ENCODE assay signal across 19 cellular contexts in the genomic region with DNA sequence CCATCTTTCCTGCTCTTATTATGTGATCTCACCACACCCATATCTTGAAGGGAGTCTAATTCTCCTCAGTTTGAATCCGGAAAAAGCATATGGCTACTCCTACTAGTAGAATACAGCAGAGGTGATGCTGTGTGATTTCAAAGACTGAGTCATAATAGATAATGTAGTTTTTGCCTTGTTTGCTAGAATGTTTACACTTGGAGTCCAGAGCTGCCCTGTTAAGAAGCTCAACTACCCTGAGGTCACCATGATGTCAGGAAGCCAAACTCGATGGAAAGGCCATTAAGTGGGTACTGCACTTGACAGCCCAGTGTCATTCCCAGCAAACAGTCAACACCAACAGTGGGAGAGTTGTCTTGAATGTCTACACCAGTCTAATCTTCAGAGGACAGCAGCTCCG. TPM values are rescaled to one million over a fixed set of nuclear protein-coding genes. Genes with fewer than 3 reads are reported as not detected.
DNase-seq lines count a peak whose midpoint lies in the region; ATAC-seq, FAIRE-seq and TF ChIP-seq lines count a peak whose summit lies in the region.
"Had no signal": no experiment of that assay in that cellular context is flagged by ENCODE, and none has a peak within 500 bp of the region (broad histone marks: within the 10 kb centered on the region; RNA-seq: fewer than 3 reads in every experiment).

No MANE protein-coding gene starts in this region.

- DNase-seq in IMR-90 (peak; percentile 51), K562 (ENCODE audit: extremely low read depth in 1 of 4, low spot score in 3 of 4) (peak in 1 of 4 experiments; percentile 19), mesenchymal stem cell (peak; percentile 54), tibial nerve (ENCODE audit: low spot score in 2 of 2) (no peak), Peyer's patch (no peak), PC-9 (no peak), HTR-8/SVneo (ENCODE audit: insufficient read length, low spot score) (no peak)
- DNase-seq: ACHN; CD4-positive, CD25-positive, alpha-beta regulatory T cell; DMS79; GM23248 had no signal

- TF ChIP-seq POLR2A in IMR-90 (IDR thresholded peaks at IDR 0.05; ENCODE audit: low read depth, low read length): no peak
- TF ChIP-seq POLR2A in K562 (conservative IDR thresholded peaks at IDR 0.05): no peak
- TF ChIP-seq POLR2A in tibial nerve (IDR thresholded peaks at IDR 0.05): no peak
- TF ChIP-seq POLR2A in Peyer's patch (IDR thresholded peaks at IDR 0.05): no peak

- H3K18ac ChIP-seq in IMR-90 (ENCODE audit: low read depth, low read length) (no peak overlapping the region), mesenchymal stem cell (ENCODE audit: low read depth in 1 of 2, low read length in 2 of 2) (peak overlapping the region in 1 of 2 experiments; percentile 6)

- TF ChIP-seq EP300 in K562 (IDR thresholded peaks at IDR 0.05; ENCODE audit: low read length): no peak
- TF ChIP-seq EP300 in tibial nerve (IDR thresholded peaks at IDR 0.05): no peak

- no peak overlapping the region for H4K5ac ChIP-seq in IMR-90 (ENCODE audit: low read depth, low read length)

- H3K9ac ChIP-seq in IMR-90 (ENCODE audit: low read depth, low read length): no peak overlapping the region
- H3K9ac ChIP-seq in K562 (ENCODE audit: insufficient read depth in 1 of 2, low read depth in 2 of 2, low read length in 2 of 2): no peak overlapping the region
- no peak overlapping the region for H3K9ac ChIP-seq in mesenchymal stem cell (ENCODE audit: low read length)
- H3K9ac ChIP-seq: BLaER1 treated with 17β-estradiol and CSF1 and Interleukin-3, amounts not matched to agents 10 nM and 100 nM; GM23248 had no signal

- ATAC-seq in IMR-90 (ENCODE audit: low read depth) (0 out of 2 replicates have a peak, but pooled peaks have one; percentile 33), K562 (no peak)
- ATAC-seq: GM12878, HCT116 had no signal

- H2BK120ac ChIP-seq in IMR-90 (ENCODE audit: low read depth, low read length) (no peak overlapping the region), mesenchymal stem cell (ENCODE audit: low read depth, low read length) (no peak overlapping the region)

- H3K4me3 ChIP-seq in IMR-90 (ENCODE audit: insufficient read depth, low read depth, low read length) (no peak overlapping the region), K562 (no peak overlapping the region), mesenchymal stem cell (ENCODE audit: insufficient read depth in 1 of 2, low read depth in 1 of 2, low read length in 2 of 2) (no peak overlapping the region), tibial nerve (no peak overlapping the region), Peyer's patch (no peak overlapping the region), PC-9 (no peak overlapping the region)
- H3K4me3 ChIP-seq: BLaER1 treated with 17β-estradiol and CSF1 and Interleukin-3, amounts not matched to agents 10 nM and 100 nM; GM12878; GM23248 had no signal

- no peak overlapping the region for H4K91ac ChIP-seq in IMR-90 (ENCODE audit: insufficient read depth, low read depth, low read length)
- H4K91ac ChIP-seq in mesenchymal stem cell (ENCODE audit: low read length): no peak overlapping the region

- no peak overlapping the region for H3K4me2 ChIP-seq in IMR-90 (ENCODE audit: low read depth, low read length)
- no peak overlapping the region for H3K4me2 ChIP-seq in K562 (ENCODE audit: insufficient read depth, low read length)
- no peak overlapping the region for H3K4me2 ChIP-seq in mesenchymal stem cell (ENCODE audit: low read length, poor library complexity, severe bottlenecking)
- H3K4me2 ChIP-seq in PC-9: no peak overlapping the region
- H3K4me2 ChIP-seq: BLaER1 treated with 17β-estradiol and CSF1 and Interleukin-3, amounts not matched to agents 10 nM and 100 nM had no signal

- H2BK15ac ChIP-seq in IMR-90 (ENCODE audit: low read depth, low read length): no peak overlapping the region
- H2BK15ac ChIP-seq in mesenchymal stem cell (ENCODE audit: low read depth, poor library complexity, severe bottlenecking): no peak overlapping the region

- H2BK5ac ChIP-seq in IMR-90 (ENCODE audit: low read depth, low read length, poor library complexity, severe bottlenecking): no peak overlapping the region
- no peak overlapping the region for H2BK5ac ChIP-seq in mesenchymal stem cell (ENCODE audit: low read depth, low read length, poor library complexity, severe bottlenecking)

- H4K20me1 ChIP-seq in IMR-90 (ENCODE audit: insufficient read depth, low read length) (no peaks in the 10 kb centered on the region), K562 (replicated peaks; ENCODE audit: control insufficient read depth, insufficient read depth, low read length) (no peaks in the 10 kb centered on the region), PC-9 (ENCODE audit: insufficient read depth) (no peaks in the 10 kb centered on the region)
- H4K20me1 ChIP-seq: BLaER1 treated with 17β-estradiol and CSF1 and Interleukin-3, amounts not matched to agents 10 nM and 100 nM had no signal

- dilution Hi-C loops in IMR-90 (cut with HindIII; ENCODE audit: low sequenced_read_pairs, unreplicated experiment): no loop called here

- in situ Hi-C loops in IMR-90 (cut with MboI; ENCODE audit: low sequenced_read_pairs): no loop called here
- in situ Hi-C loops in K562 (cut with MboI): no loop called here

- H2AFZ ChIP-seq in IMR-90 (replicated peaks; ENCODE audit: low read length, poor library complexity) (no peak overlapping the region), K562 (ENCODE audit: low read depth, low read length) (no peak overlapping the region), mesenchymal stem cell (ENCODE audit: low read depth, low read length) (no peak overlapping the region), PC-9 (no peak overlapping the region; the same call in 1 of the 2 replicates)
- H2AFZ ChIP-seq: GM23248 had no signal

- H3K9me2 ChIP-seq in PC-9 (ENCODE audit: insufficient read depth): no peaks in the 10 kb centered on the region

- H3K4me1 ChIP-seq in IMR-90 (ENCODE audit: control insufficient read depth, insufficient read depth, low read length): peaks cover 8% of the 10 kb centered on the region
- H3K4me1 ChIP-seq in K562 (replicated peaks in 1 of 2; ENCODE audit: control insufficient read depth in 2 of 2, insufficient read depth in 2 of 2, low read length in 2 of 2): peaks cover 0 to 31% of the 10 kb centered on the region in 2 experiments; a peak in 4 of 5 replicates
- H3K4me1 ChIP-seq in mesenchymal stem cell (ENCODE audit: control insufficient read depth, insufficient read depth, low read depth, low read length): peaks cover 2% of the 10 kb centered on the region
- H3K4me1 ChIP-seq in tibial nerve: peaks cover 0 to 12% (median 0%) of the 10 kb centered on the region in 4 donors
- no peaks in the 10 kb centered on the region for H3K4me1 ChIP-seq in Peyer's patch
- peaks cover 11% of the 10 kb centered on the region for H3K4me1 ChIP-seq in PC-9 (replicated peaks; ENCODE audit: insufficient read depth)

- TF ChIP-seq CTCF in IMR-90 (conservative IDR thresholded peaks at IDR 0.05; ENCODE audit: low read depth, low read length) (no peak), K562 (IDR thresholded peaks at IDR 0.05 in 2 of 3, conservative IDR thresholded peaks at IDR 0.05 in 1 of 3; ENCODE audit: insufficient read depth in 2 of 3, low read depth in 1 of 3, low read length in 3 of 3) (no peak), tibial nerve (IDR thresholded peaks at IDR 0.05) (no peak), Peyer's patch (IDR thresholded peaks at IDR 0.05) (no peak), PC-9 (conservative IDR thresholded peaks at IDR 0.05) (no peak)

- H2BK20ac ChIP-seq in IMR-90 (ENCODE audit: low read depth, low read length): no peak overlapping the region

- H3K79me2 ChIP-seq in K562 (ENCODE audit: control insufficient read depth, insufficient read depth, low read length) (no peaks in the 10 kb centered on the region), PC-9 (ENCODE audit: low read depth) (no peaks in the 10 kb centered on the region)

- peaks cover 3% of the 10 kb centered on the region for H3K9me3 ChIP-seq in IMR-90 (ENCODE audit: control insufficient read depth, insufficient read depth, low read length)
- no peaks in the 10 kb centered on the region; the same call in 1 of the 2 replicates for H3K9me3 ChIP-seq in K562 (replicated peaks; ENCODE audit: control insufficient read depth, insufficient read depth, low read depth, low read length)
- no peaks in the 10 kb centered on the region for H3K9me3 ChIP-seq in mesenchymal stem cell (ENCODE audit: control insufficient read depth, low read length)
- H3K9me3 ChIP-seq in tibial nerve: peaks cover 0 to 5% (median 0%) of the 10 kb centered on the region in 4 donors
- no peaks in the 10 kb centered on the region for H3K9me3 ChIP-seq in Peyer's patch
- H3K9me3 ChIP-seq in PC-9 (ENCODE audit: insufficient read depth, low read depth): peaks cover 8% of the 10 kb centered on the region; the same call in 1 of the 2 replicates

- no peak overlapping the region for H2AK5ac ChIP-seq in IMR-90 (ENCODE audit: low read depth, low read length)
- no peak overlapping the region for H2AK5ac ChIP-seq in mesenchymal stem cell (ENCODE audit: low read length, severe bottlenecking)

- H3K14ac ChIP-seq in IMR-90 (replicated peaks; ENCODE audit: low read depth, low read length) (no peak overlapping the region), mesenchymal stem cell (ENCODE audit: low read length in 2 of 2) (no peak overlapping the region)

- H3K36me3 ChIP-seq in IMR-90 (ENCODE audit: control insufficient read depth, insufficient read depth, low read length) (no peaks in the 10 kb centered on the region), K562 (ENCODE audit: control insufficient read depth, insufficient read depth, low read length) (no peaks in the 10 kb centered on the region), mesenchymal stem cell (ENCODE audit: control insufficient read depth in 1 of 2, insufficient read depth in 2 of 2, low read depth in 1 of 2, low read length in 2 of 2) (no peaks in the 10 kb centered on the region), tibial nerve (no peaks in the 10 kb centered on the region), Peyer's patch (no peaks in the 10 kb centered on the region), PC-9 (ENCODE audit: low read depth) (no peaks in the 10 kb centered on the region)
- H3K36me3 ChIP-seq: BLaER1 treated with 17β-estradiol and CSF1 and Interleukin-3, amounts not matched to agents 10 nM and 100 nM had no signal

- intact Hi-C loops in IMR-90 (cut with micrococcal nuclease) (no loop called here), K562 (cut with micrococcal nuclease) (no loop called here), PC-9 (cut with micrococcal nuclease; ENCODE audit: unreplicated experiment) (no loop called here)

- CTCF ChIA-PET in IMR-90 (lab: Yijun Ruan, JAX): no interaction called here
- CTCF ChIA-PET in K562 (lab: Yijun Ruan, JAX; ENCODE audit: low intra/inter-chr PET ratio): no interaction called here
- CTCF ChIA-PET in PC-9 (lab: Charles Lee): no interaction called here

- H3K56ac ChIP-seq in IMR-90 (ENCODE audit: extremely low read depth, insufficient read depth, low read length): no peak overlapping the region

- no peak overlapping the region for H3K27ac ChIP-seq in IMR-90 (ENCODE audit: insufficient read depth, low read length)
- H3K27ac ChIP-seq in K562 (ENCODE audit: extremely low read depth, low read depth, low read length): no peak overlapping the region
- H3K27ac ChIP-seq in mesenchymal stem cell (ENCODE audit: low read length, poor library complexity, severe bottlenecking): no peak overlapping the region
- H3K27ac ChIP-seq in tibial nerve: no peak overlapping the region
- H3K27ac ChIP-seq in Peyer's patch: no peak overlapping the region
- H3K27ac ChIP-seq in PC-9: no peak overlapping the region
- H3K27ac ChIP-seq: BLaER1 treated with 17β-estradiol and CSF1 and Interleukin-3, amounts not matched to agents 10 nM and 100 nM; GM23248 had no signal

- no peak for FAIRE-seq in K562 (lab: Jason Lieb, UNC)
- no peak for FAIRE-seq in HTR-8/SVneo (lab: Jason Lieb, UNC)
- FAIRE-seq: GM12878, GM18507, H54 had no signal

- H3K27me3 ChIP-seq in IMR-90 (ENCODE audit: control insufficient read depth, insufficient read depth, low read length): no peaks in the 10 kb centered on the region
- H3K27me3 ChIP-seq in K562 (ENCODE audit: control insufficient read depth in 2 of 2, insufficient read depth in 2 of 2, low read length in 2 of 2): no peaks in the 10 kb centered on the region
- no peaks in the 10 kb centered on the region for H3K27me3 ChIP-seq in mesenchymal stem cell (ENCODE audit: control insufficient read depth in 1 of 2, insufficient read depth in 1 of 2, low read length in 2 of 2)
- no peaks in the 10 kb centered on the region for H3K27me3 ChIP-seq in tibial nerve
- H3K27me3 ChIP-seq in Peyer's patch: no peaks in the 10 kb centered on the region
- no peaks in the 10 kb centered on the region for H3K27me3 ChIP-seq in PC-9 (ENCODE audit: insufficient read depth, low read depth)
- H3K27me3 ChIP-seq: BLaER1 treated with 17β-estradiol and CSF1 and Interleukin-3, amounts not matched to agents 10 nM and 100 nM had no signal

- no TSS peak for BruUV-seq in IMR-90 (replicated peaks; lab: Mats Ljungman, UMichigan)
- BruUV-seq in K562 (replicated peaks; lab: Mats Ljungman, UMichigan): no TSS peak
- BruUV-seq in PC-9 (replicated peaks; lab: Mats Ljungman, UMichigan): no TSS peak

- H3F3A ChIP-seq in PC-9 (ENCODE audit: insufficient read depth, low read depth): no peaks in the 10 kb centered on the region

- POLR2A ChIA-PET in IMR-90 (lab: Charles Lee; ENCODE audit: unreplicated experiment) (no interaction called here), K562 (lab: Yijun Ruan, JAX) (interaction anchor here (0.8 kb wide), 1 partner anchor 21 kb away, joined by 3 read pairs; no protein-coding TSS in a partner anchor), PC-9 (lab: Charles Lee; ENCODE audit: unreplicated experiment) (no interaction called here)

- H3K4ac ChIP-seq in IMR-90 (ENCODE audit: low read depth, low read length) (0 out of 2 replicates have a peak overlapping the region, but pooled peaks have one; percentile 12), mesenchymal stem cell (ENCODE audit: low read depth in 1 of 2, low read length in 2 of 2) (no peak overlapping the region)

- 17% methylated on average over 1 of the region's 3 CpGs; no CpG with 5 or more reads in 1 of the 2 experiments for WGBS in IMR-90 (ENCODE audit: extremely low coverage in 2 of 2, insufficient read length in 1 of 2), 2 experiments
- WGBS in K562 (ENCODE audit: insufficient coverage, low coverage, missing lambda C conversion rate): 23% methylated on average over 3 of the region's 3 CpGs
- 42% methylated on average over 2 of the region's 3 CpGs for WGBS in mesenchymal stem cell
- WGBS in tibial nerve, 2 donors: 81 to 83% methylated on average over 3 of the region's 3 CpGs

- H3K23ac ChIP-seq in IMR-90 (ENCODE audit: low read depth, low read length) (no peak overlapping the region), mesenchymal stem cell (ENCODE audit: low read length in 2 of 2) (no peak overlapping the region)

- H2BK12ac ChIP-seq in mesenchymal stem cell (ENCODE audit: low read length in 2 of 2): no peak overlapping the region

- H3K9me1 ChIP-seq in IMR-90 (ENCODE audit: insufficient read depth, low read length): no peaks in the 10 kb centered on the region
- H3K9me1 ChIP-seq in K562 (ENCODE audit: control insufficient read depth, insufficient read depth, low read length): no peaks in the 10 kb centered on the region

- no peak overlapping the region for H2AK9ac ChIP-seq in IMR-90 (replicated peaks; ENCODE audit: low read depth, low read length, poor library complexity)

- H3K79me1 ChIP-seq in IMR-90 (ENCODE audit: low read depth in 1 of 2, low read length in 2 of 2): no peaks in the 10 kb centered on the region
- no peaks in the 10 kb centered on the region for H3K79me1 ChIP-seq in mesenchymal stem cell (replicated peaks; ENCODE audit: low read length, poor library complexity, severe bottlenecking)

- no peak for TF ChIP-seq RAD21 in IMR-90 (IDR thresholded peaks at IDR 0.05; ENCODE audit: low read length)
- TF ChIP-seq RAD21 in K562 (CRISPR knock-in tag; conservative IDR thresholded peaks at IDR 0.05 in 1 of 2, IDR thresholded peaks at IDR 0.05 in 1 of 2): no peak

- H4K8ac ChIP-seq in IMR-90 (ENCODE audit: low read depth in 2 of 2, low read length in 2 of 2): no peak overlapping the region
- H4K8ac ChIP-seq in mesenchymal stem cell (ENCODE audit: low read length): no peak overlapping the region

RNA-seq across cellular contexts. Expression of a gene that starts 56.9 kb away (rescaled TPM):
- total RNA-seq in IMR-90 (2012; rRNA removed) (not detected in 2 replicates), K562 (2014; rRNA removed) (not detected in 2 replicates), K562 (2014; rRNA removed; fragmentation: Illumina TruSeq; extraction: Trizol) (not detected in 2 replicates), K562 (2015; rRNA removed; fragmentation: Illumina TruSeq; extraction: Trizol) (not detected in 2 replicates), K562 (2021) (not detected in 2 replicates), tibial nerve (not detected), Peyer's patch (not detected), PC-9 (2021) (0.37 TPM in 1 of 2 replicates, not detected in the other)
- polyA plus RNA-seq in IMR-90 (2012; rRNA removed) (not detected in 2 replicates), K562 (2011; rRNA removed) (not detected in 2 replicates), K562 (2014; fragmentation: Illumina TruSeq; extraction: Trizol) (not detected in 2 replicates), K562 (2014; fragmentation: Nextera tagmentation; extraction: Ambion mirVana) (not detected), K562 (2014; rRNA removed) (not detected in 2 replicates)
- polyA plus RNA-seq in IMR-90 (2012; cell fraction: cytosol; rRNA removed): not detected in 2 replicates
- polyA plus RNA-seq in IMR-90 (2012; cell fraction: nucleus; rRNA removed; ENCODE audit: low replicate concordance): not detected in 2 replicates
- total RNA-seq in K562 (2011; cell fraction: chromatin; rRNA removed; ENCODE audit: low replicate concordance): not detected in 2 replicates
- total RNA-seq in K562 (2011; cell fraction: nucleolus; rRNA removed): not detected in 2 replicates
- total RNA-seq in K562 (2011; cell fraction: nucleoplasm; rRNA removed): not detected in 2 replicates
- not detected in 2 replicates for polyA plus RNA-seq in K562 (2011; cell fraction: cytosol; rRNA removed)
- not detected in 2 replicates for polyA plus RNA-seq in K562 (2011; cell fraction: nucleus; rRNA removed)
- 0.10 TPM in 1 of 2 replicates, not detected in the other for polyA plus RNA-seq in K562 (2012)
- not detected in 2 replicates for polyA minus RNA-seq in K562 (2011; rRNA and poly(A)+ RNA removed)
- not detected in 2 replicates for polyA minus RNA-seq in K562 (2011; cell fraction: cytosol; rRNA and poly(A)+ RNA removed)
- not detected in 2 replicates for polyA minus RNA-seq in K562 (2011; cell fraction: nucleus; rRNA and poly(A)+ RNA removed)
- not detected for polyA plus RNA-seq in mesenchymal stem cell (2013, experiment 1 of 2)
- not detected for polyA plus RNA-seq in mesenchymal stem cell (2013, experiment 2 of 2)
- total RNA-seq: A172; CD4-positive, CD25-positive, alpha-beta regulatory T cell; G401; GM23248 had no signal
- polyA plus RNA-seq: CD4-positive, CD25-positive, alpha-beta regulatory T cell; GM12878; GM23248; IgD-negative memory B cell had no signal

Comparison
In these comparisons a context has a peak if more than half of its experiments do, and no peak if none do; other contexts are left out.
1. DNase-seq: peak in IMR-90 (single experiment) and mesenchymal stem cell (single experiment); none in tibial nerve (0 of 2), Peyer's patch (0 of 3), PC-9 (0 of 2) and HTR-8/SVneo (single experiment).